ENCODE assay signal across 24 cellular contexts in the genomic region with DNA sequence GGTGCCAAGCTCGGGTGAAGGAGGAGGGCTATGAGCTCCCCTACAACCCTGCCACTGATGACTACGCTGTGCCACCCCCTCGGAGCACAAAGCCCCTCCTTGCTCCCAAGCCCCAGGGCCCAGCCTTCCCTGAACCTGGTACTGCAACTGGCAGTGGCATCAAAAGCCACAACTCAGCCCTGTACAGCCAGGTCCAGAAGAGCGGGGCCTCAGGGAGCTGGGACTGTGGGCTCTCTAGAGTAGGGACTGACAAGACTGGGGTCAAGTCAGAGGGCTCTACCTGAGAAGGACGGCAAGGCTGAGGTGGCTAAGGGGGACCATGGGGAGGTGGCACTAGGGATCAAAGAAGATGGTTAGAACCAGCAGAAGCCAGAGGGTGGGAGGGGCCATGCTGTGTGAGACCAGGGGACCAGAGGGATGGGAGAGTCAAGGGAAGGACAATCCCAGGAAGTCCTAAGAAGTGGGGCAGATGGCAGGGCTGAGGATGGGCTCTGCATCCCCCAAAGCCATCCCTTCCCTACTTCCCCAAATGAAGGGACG. TPM values are rescaled to one million over a fixed set of nuclear protein-coding genes. Genes with fewer than 3 reads are reported as not detected.
DNase-seq lines count a peak whose midpoint lies in the region; ATAC-seq and TF ChIP-seq lines count a peak whose summit lies in the region.
"Had no signal": no experiment of that assay in that cellular context is flagged by ENCODE, and none has a peak within 500 bp of the region (broad histone marks: within the 10 kb centered on the region; RNA-seq: fewer than 3 reads in every experiment).

No MANE protein-coding gene starts in this region.

- DNase-seq in activated CD4-positive, alpha-beta T cell treated with anti-CD3 and anti-CD28 coated beads, Interleukin-2, amount 10 ng/mL, durations not matched to agents 24 days and 14 days, result no peak
- DNase-seq in activated CD4-positive, alpha-beta T cell treated with anti-CD3 and anti-CD28 coated beads, Interleukin-2, amount 50 U/mL, for 48 hours, result no peak
- DNase-seq in neural crest cell (ENCODE audit: low read depth, low spot score) (no peak), sciatic nerve (ENCODE audit: low spot score) (no peak), MCF 10A (ENCODE audit: unreplicated experiment) (no peak)
- DNase-seq: 8988T; activated naive CD4-positive, alpha-beta T cell; DMS 273 treated with DMSO at 0.1 percent for 48 hours; effector CD4-positive, alpha-beta T cell; gastrocnemius medialis; kidney glomerular epithelial cell; mammary epithelial cell; NCI-H1048; NCI-H2029 treated with DMSO at 0.1 percent for 48 hours; NCI-H510A; NK-92 treated with Interleukin-12 subunit alpha and Interleukin-12 subunit beta, amount 100 ng/mL, for 24 hours; Peyer's patch; stomach had no signal

- TF ChIP-seq CTCF in neural crest cell (conservative IDR thresholded peaks at IDR 0.05) (no peak), MCF 10A (IDR thresholded peaks at IDR 0.05; ENCODE audit: unreplicated experiment) (no peak)

- peaks cover 44% of the 10 kb centered on the region for H3K4me1 Mint-ChIP-seq in activated CD4-positive, alpha-beta T cell treated with anti-CD3 and anti-CD28 coated beads, Interleukin-2, amount 10 ng/mL, durations not matched to agents 24 days and 14 days
- H3K4me1 Mint-ChIP-seq in neural crest cell (peaks cover 18% of the 10 kb centered on the region), MCF 10A (ENCODE audit: insufficient read depth, unreplicated experiment) (peaks cover 17% of the 10 kb centered on the region)

- H3K4me3 Mint-ChIP-seq in activated CD4-positive, alpha-beta T cell treated with anti-CD3 and anti-CD28 coated beads, Interleukin-2, amount 10 ng/mL, durations not matched to agents 24 days and 14 days, result peak overlapping the region; percentile 96
- H3K4me3 Mint-ChIP-seq in neural crest cell (peak overlapping the region; percentile 72), MCF 10A (ENCODE audit: unreplicated experiment) (no peak overlapping the region)

- H3K27me3 Mint-ChIP-seq in activated CD4-positive, alpha-beta T cell treated with anti-CD3 and anti-CD28 coated beads, Interleukin-2, amount 10 ng/mL, durations not matched to agents 24 days and 14 days, result no peaks in the 10 kb centered on the region
- H3K27me3 Mint-ChIP-seq in neural crest cell (ENCODE audit: low read depth) (peaks cover 26% of the 10 kb centered on the region), MCF 10A (ENCODE audit: insufficient read depth, unreplicated experiment) (no peaks in the 10 kb centered on the region)

- CTCF ChIA-PET in MCF 10A (lab: Yijun Ruan, JAX), result interaction anchor here (1.5 to 1.9 kb wide), 4 partner anchors 11 to 74 kb away, joined by 3 to 6 read pairs (median 4); a partner anchor contains a TSS

- no TSS peak for BruUV-seq in MCF 10A (replicated peaks; lab: Mats Ljungman, UMichigan)

- H3K9me3 Mint-ChIP-seq in activated CD4-positive, alpha-beta T cell treated with anti-CD3 and anti-CD28 coated beads, Interleukin-2, amount 10 ng/mL, durations not matched to agents 24 days and 14 days, result no peaks in the 10 kb centered on the region
- H3K9me3 Mint-ChIP-seq in neural crest cell (no peaks in the 10 kb centered on the region), MCF 10A (ENCODE audit: unreplicated experiment) (no peaks in the 10 kb centered on the region)

- in situ Hi-C loops in GM18951 (cut with MboI; ENCODE audit: low sequenced_read_pairs, unreplicated experiment), result no loop called here

- POLR2A ChIA-PET in MCF 10A (lab: Yijun Ruan, JAX), result no interaction called here

- no peak for ATAC-seq in sciatic nerve
- ATAC-seq: gastrocnemius medialis had no signal

- H3K27ac Mint-ChIP-seq in activated CD4-positive, alpha-beta T cell treated with anti-CD3 and anti-CD28 coated beads, Interleukin-2, amount 10 ng/mL, durations not matched to agents 24 days and 14 days, result no peak overlapping the region
- H3K27ac Mint-ChIP-seq in neural crest cell (ENCODE audit: unreplicated experiment) (peak overlapping the region; percentile 57), MCF 10A (ENCODE audit: low read depth, unreplicated experiment) (no peak overlapping the region)

- intact Hi-C loops in activated CD4-positive, alpha-beta T cell treated with anti-CD3 and anti-CD28 coated beads, Interleukin-2, amount 10 ng/mL, durations not matched to agents 24 days and 14 days (cut with micrococcal nuclease), result loop anchor here (1.0 kb wide), 1 partner anchor 9 kb away; no protein-coding TSS in a partner anchor
- intact Hi-C loops in sciatic nerve (cut with DNase I) (no loop called here), MCF 10A (cut with micrococcal nuclease) (no loop called here)

- peak; percentile 15 for TF ChIP-seq POLR2A in GM18951 (IDR thresholded peaks at IDR 0.05; ENCODE audit: extremely low read depth, insufficient read depth, insufficient read length)

- peaks cover 14% of the 10 kb centered on the region for H3K36me3 Mint-ChIP-seq in activated CD4-positive, alpha-beta T cell treated with anti-CD3 and anti-CD28 coated beads, Interleukin-2, amount 10 ng/mL, durations not matched to agents 24 days and 14 days (ENCODE audit: low read depth)
- H3K36me3 Mint-ChIP-seq in neural crest cell (ENCODE audit: low read depth), result peaks cover 1% of the 10 kb centered on the region
- H3K36me3 Mint-ChIP-seq in MCF 10A (ENCODE audit: insufficient read depth, unreplicated experiment), result no peaks in the 10 kb centered on the region

RNA-seq across cellular contexts. Expression of a gene that starts 2.4 kb away (rescaled TPM):
- 33.8 and 34.2 TPM in 2 replicates for total RNA-seq in activated CD4-positive, alpha-beta T cell treated with anti-CD3 and anti-CD28 coated beads, Interleukin-2, amount 10 ng/mL, durations not matched to agents 24 days and 14 days
- total RNA-seq in neural crest cell (22.4 TPM in 2 replicates), sciatic nerve (17.3 TPM), MCF 10A (2022) (3.4 and 4.6 TPM in 2 replicates)

RNA-seq across cellular contexts. Expression of a gene that starts 3.2 kb away (rescaled TPM):
- total RNA-seq in activated CD4-positive, alpha-beta T cell treated with anti-CD3 and anti-CD28 coated beads, Interleukin-2, amount 10 ng/mL, durations not matched to agents 24 days and 14 days, result 1.5 and 1.7 TPM in 2 replicates
- total RNA-seq in neural crest cell (28.3 and 30.2 TPM in 2 replicates), sciatic nerve (9.2 TPM), MCF 10A (2022) (0.93 and 1.2 TPM in 2 replicates)

RNA-seq across cellular contexts. Expression of a gene that starts 27.2 kb away (rescaled TPM):
- total RNA-seq in activated CD4-positive, alpha-beta T cell treated with anti-CD3 and anti-CD28 coated beads, Interleukin-2, amount 10 ng/mL, durations not matched to agents 24 days and 14 days, result 49.6 and 56.4 TPM in 2 replicates
- total RNA-seq in neural crest cell, result 44.7 and 45.4 TPM in 2 replicates
- 34.5 TPM for total RNA-seq in sciatic nerve
- total RNA-seq in MCF 10A (2022), result 27.6 and 33.0 TPM in 2 replicates

RNA-seq across cellular contexts. Expression of a gene that starts 27.4 kb away (rescaled TPM):
- total RNA-seq in activated CD4-positive, alpha-beta T cell treated with anti-CD3 and anti-CD28 coated beads, Interleukin-2, amount 10 ng/mL, durations not matched to agents 24 days and 14 days, result 170 and 173 TPM in 2 replicates
- total RNA-seq in neural crest cell, result 110 and 113 TPM in 2 replicates
- 75.3 TPM for total RNA-seq in sciatic nerve
- total RNA-seq in MCF 10A (2022), result 138 and 140 TPM in 2 replicates

RNA-seq across cellular contexts. Expression of a gene that starts 30.9 kb away (rescaled TPM):
- total RNA-seq in activated CD4-positive, alpha-beta T cell treated with anti-CD3 and anti-CD28 coated beads, Interleukin-2, amount 10 ng/mL, durations not matched to agents 24 days and 14 days, result 0.59 and 0.68 TPM in 2 replicates
- total RNA-seq in neural crest cell (0.49 and 0.77 TPM in 2 replicates), sciatic nerve (not detected), MCF 10A (2022) (4.3 and 4.7 TPM in 2 replicates)
- total RNA-seq: ascending aorta, H4, myocyte, prostate gland, skeletal muscle tissue had no signal
